8 cellular contexts compared by ENCODE assay signal in genomic region chr12:93677195-93678064, GRCh38. TPM values are rescaled to one million over a fixed set of nuclear protein-coding genes. Genes with fewer than 3 reads are reported as not detected.
DNase-seq lines count a peak whose midpoint lies in the region; ATAC-seq and TF ChIP-seq lines count a peak whose summit lies in the region.

Gene CRADD (plus strand): TSS chr12:93677375.

- peaks cover 6% of the 10 kb centered on the region for H3K79me2 ChIP-seq in trophoblast cell (ENCODE audit: control insufficient read depth, insufficient read depth, low read length, poor library complexity)

- no peak within 1 kb of the TSS for H2AK5ac ChIP-seq in trophoblast cell (ENCODE audit: low read length)

- peak within 1 kb of the TSS; percentile 60 for H3K18ac ChIP-seq in trophoblast cell (ENCODE audit: low read length)

- peak within 1 kb of the TSS; percentile 79 for H2BK5ac ChIP-seq in trophoblast cell (ENCODE audit: low read depth, low read length, poor library complexity)

- in situ Hi-C loops in transverse colon (cut with MboI; ENCODE audit: low pct_ligation_motif_present in 1 of 4, low pct_unique_long_range_greater_than_20kb in 1 of 4, low sequenced_read_pairs in 3 of 4), result loop anchor here in 1 of 4 donors (10.0 kb wide), 1 partner anchor 103 kb away; the partner anchor contains the start of gene SOCS2

- intact Hi-C loops in cardiac septum (cut with DNase I) (loop anchor here (1.0 to 10.0 kb wide), 7 partner anchors 65 to 425 kb away; no protein-coding TSS in a partner anchor), transverse colon (cut with DNase I; ENCODE audit: low total_unique reads) (loop anchor here (10.0 kb wide), 1 partner anchor 103 kb away; the partner anchor contains the start of gene SOCS2)

- peak; percentile 97 for ATAC-seq in HG02798 (IDR thresholded peaks at IDR 0.05; ENCODE audit: poor library complexity, unreplicated experiment)

- peak within 1 kb of the TSS; percentile 62 for H3K4me3 ChIP-seq in GM12875 (ENCODE audit: low read depth, low read length)
- H3K4me3 ChIP-seq in trophoblast cell (ENCODE audit: low read depth, low read length), result peak within 1 kb of the TSS; percentile 81
- peak within 1 kb of the TSS; percentile 56 to 80 (median 64) for H3K4me3 ChIP-seq in transverse colon

- H3K79me1 ChIP-seq in trophoblast cell (ENCODE audit: low read length), result peaks cover 6% of the 10 kb centered on the region

- H3K23ac ChIP-seq in trophoblast cell (ENCODE audit: low read length), result no peak within 1 kb of the TSS

- H4K12ac ChIP-seq in trophoblast cell (ENCODE audit: low read depth, low read length), result peak within 1 kb of the TSS; percentile 74

- no peaks in the 10 kb centered on the region for H3K36me3 ChIP-seq in trophoblast cell (ENCODE audit: control insufficient read depth in 1 of 2, insufficient read depth in 2 of 2, low read length in 2 of 2)
- no peaks in the 10 kb centered on the region for H3K36me3 ChIP-seq in transverse colon

- DNase-seq in NCI-H1436 (lab: John Stamatoyannopoulos, UW), result peak; percentile 93
- peak; percentile 83 for DNase-seq in T follicular helper cell (ENCODE audit: low read depth)
- DNase-seq in cardiac septum (ENCODE audit: low spot score), result peak; percentile 87
- DNase-seq in trophoblast cell, result peak; percentile 85 to 99
- peak; percentile 82 for DNase-seq in transverse colon

- H4K8ac ChIP-seq in trophoblast cell (ENCODE audit: low read depth, low read length), result peak within 1 kb of the TSS; percentile 94

- H3K27me3 ChIP-seq in trophoblast cell (ENCODE audit: insufficient read depth, low read length) (no peaks in the 10 kb centered on the region), transverse colon (peaks cover 5% of the 10 kb centered on the region)

- WGBS in adipose tissue, 3 donors, result 0 to 1% (median 1%) methylated on average over 41 of the region's 41 CpGs
- WGBS in trophoblast cell (ENCODE audit: extremely low coverage, insufficient coverage, insufficient read length), result no CpG with 5 or more reads among the region's 41 CpGs
- 0% methylated on average over 2 to 41 of the region's 41 CpGs for WGBS in transverse colon (ENCODE audit: low coverage in 1 of 2), 2 donors

- H2AFZ ChIP-seq in trophoblast cell (ENCODE audit: insufficient read depth, low read length, poor library complexity), result peak within 1 kb of the TSS; percentile 95

- H4K91ac ChIP-seq in trophoblast cell (ENCODE audit: low read depth, low read length), result peak within 1 kb of the TSS; percentile 77

- H3K4ac ChIP-seq in trophoblast cell (ENCODE audit: low read depth, low read length), result peak within 1 kb of the TSS; percentile 9

- no peak within 1 kb of the TSS for H2BK12ac ChIP-seq in trophoblast cell (ENCODE audit: low read length)

- peak; percentile 8 for TF ChIP-seq EP300 in transverse colon (IDR thresholded peaks at IDR 0.05; ENCODE audit: low read depth)

- H3K27ac ChIP-seq in adipose tissue (ENCODE audit: low read depth, low read length) (peak within 1 kb of the TSS; percentile 95), trophoblast cell (ENCODE audit: low read depth, low read length) (peak within 1 kb of the TSS; percentile 92), transverse colon (peak within 1 kb of the TSS; percentile 94 to 99 (median 96))

- peak within 1 kb of the TSS; percentile 78 for H2BK120ac ChIP-seq in trophoblast cell (ENCODE audit: insufficient read depth, low read length, poor library complexity)

- H3K9me3 ChIP-seq in trophoblast cell (ENCODE audit: insufficient read depth, low read depth, low read length) (no peaks in the 10 kb centered on the region), transverse colon (no peaks in the 10 kb centered on the region)

- TF ChIP-seq POLR2A in transverse colon (IDR thresholded peaks at IDR 0.05), result peak; percentile 79

- TF ChIP-seq CTCF in GM12875 (IDR thresholded peaks at IDR 0.05; ENCODE audit: borderline replicate concordance, insufficient read depth, low read depth, low read length) (0 out of 2 replicates have a peak, but pooled peaks have one; percentile 13), transverse colon (IDR thresholded peaks at IDR 0.05) (peak in 2 of 5 experiments; percentile 22 to 32)

- peak within 1 kb of the TSS; percentile 25 for H3K14ac ChIP-seq in trophoblast cell (ENCODE audit: low read length)

- H3K4me1 ChIP-seq in trophoblast cell (ENCODE audit: control insufficient read depth in 1 of 2, insufficient read depth in 2 of 2, low read length in 2 of 2), result peaks cover 0 to 2% of the 10 kb centered on the region in 2 experiments
- peaks cover 4 to 22% (median 12%) of the 10 kb centered on the region in 4 donors for H3K4me1 ChIP-seq in transverse colon

- peak within 1 kb of the TSS; percentile 73 for H3K4me2 ChIP-seq in trophoblast cell (ENCODE audit: low read length)

- H3K9ac ChIP-seq in trophoblast cell (ENCODE audit: low read length), result peak within 1 kb of the TSS; percentile 84

RNA-seq across cellular contexts. Expression of gene CRADD, which starts in this region (rescaled TPM):
- 10 to 100 TPM; 10.9 to 14.6 (median 13.0) TPM for polyA plus RNA-seq in adipose tissue
- total RNA-seq in cardiac septum (50.8 TPM), transverse colon (10 to 100 TPM; 45.6 to 59.3 (median 56.3) TPM)
- polyA plus RNA-seq in trophoblast cell (2013), result 5.7 and 6.0 TPM in 2 replicates

Comparison
In these comparisons a context has a peak if more than half of its experiments do, and no peak if none do; other contexts are left out.
1. Peak in every context shown above with its lines: DNase-seq, ATAC-seq, H3K4me3 ChIP-seq and H3K27ac ChIP-seq.